In genomic region chr7:3246133-3246532, GRCh38 we compare ENCODE assay signal across 18 cellular contexts.
"Had no signal": no experiment of that assay in that cellular context is flagged by ENCODE, and none has a peak within 500 bp of the region (broad histone marks: within the 10 kb centered on the region; RNA-seq: fewer than 3 reads in every experiment).

No MANE protein-coding gene starts in this region.

- H3K4me2 ChIP-seq: hepatocyte, smooth muscle cell had no signal

- H3K36me3 ChIP-seq: right lobe of liver, suprapubic skin, upper lobe of right lung had no signal

- H3K36me3 Mint-ChIP-seq: natural killer cell, T-cell had no signal

- H3K4me1 ChIP-seq: psoas muscle, right lobe of liver, suprapubic skin, upper lobe of right lung had no signal

- H3K4me1 Mint-ChIP-seq: activated naive CD8-positive, alpha-beta T cell treated with anti-CD3 and anti-CD28 coated beads, Interleukin-2, amount 50 U/mL, for 24 hours; natural killer cell; T-cell had no signal

- H3K27me3 Mint-ChIP-seq: activated naive CD8-positive, alpha-beta T cell treated with anti-CD3 and anti-CD28 coated beads, Interleukin-2, amount 50 U/mL, for 24 hours had no signal

- H3K4me3 Mint-ChIP-seq: activated naive CD4-positive, alpha-beta T cell treated with anti-CD3 and anti-CD28 coated beads for 36 hours; activated naive CD8-positive, alpha-beta T cell treated with anti-CD3 and anti-CD28 coated beads, Interleukin-2, amount 50 U/mL, for 24 hours; activated T-helper 17 cell treated with anti-CD3 and anti-CD28 coated beads, Interleukin-2, amount 50 U/mL, for 72 hours; natural killer cell; T-cell had no signal

- H3K27ac Mint-ChIP-seq: activated naive CD4-positive, alpha-beta T cell treated with anti-CD3 and anti-CD28 coated beads for 36 hours; activated naive CD8-positive, alpha-beta T cell treated with anti-CD3 and anti-CD28 coated beads, Interleukin-2, amount 50 U/mL, for 24 hours; activated T-helper 17 cell treated with anti-CD3 and anti-CD28 coated beads, Interleukin-2, amount 50 U/mL, for 72 hours; natural killer cell; T-cell had no signal

- H2AFZ ChIP-seq: hepatocyte had no signal

- H3K4me3 ChIP-seq: hepatocyte, psoas muscle, right lobe of liver, smooth muscle cell, suprapubic skin, upper lobe of right lung had no signal

- H3K27ac ChIP-seq: hepatocyte, psoas muscle, right lobe of liver, suprapubic skin, upper lobe of right lung had no signal

- H3K27me3 ChIP-seq: hepatocyte, right lobe of liver, suprapubic skin, upper lobe of right lung had no signal

- DNase-seq: activated CD4-positive, alpha-beta T cell treated with anti-CD3 and anti-CD28 coated beads, Interleukin-2, amount 50 U/mL, for 48 hours; activated naive CD4-positive, alpha-beta T cell treated with anti-CD3 and anti-CD28 coated beads for 36 hours; activated naive CD8-positive, alpha-beta T cell treated with anti-CD3 and anti-CD28 coated beads, Interleukin-2, amount 50 U/mL, for 24 hours; aorta; mammary epithelial cell; natural killer cell; psoas muscle; right lobe of liver; stimulated activated CD4-positive, alpha-beta T cell treated with anti-CD3 and anti-CD28 coated beads, Interleukin-4, amount 100 ng/mL, for 4 hours; stimulated activated CD8-positive, alpha-beta memory T cell treated with anti-CD3 and anti-CD28 coated beads, Interleukin-4, amount 100 ng/mL, for 48 hours; stimulated activated naive CD8-positive, alpha-beta T cell treated with anti-CD3 and anti-CD28 coated beads, Interleukin-15, Interleukin-2, amounts not matched to agents 100 U/mL and 50 U/mL, for 24 hours; T-cell; T-helper 9 cell; upper lobe of right lung had no signal

- H3K9me3 Mint-ChIP-seq: activated naive CD8-positive, alpha-beta T cell treated with anti-CD3 and anti-CD28 coated beads, Interleukin-2, amount 50 U/mL, for 24 hours; natural killer cell had no signal

- H3K9me3 ChIP-seq: psoas muscle, right lobe of liver, upper lobe of right lung had no signal
